ENCODE assay signal across 8 cellular contexts in genomic region chr18:51051105-51051712, GRCh38. TPM values are rescaled to one million over a fixed set of nuclear protein-coding genes. Genes with fewer than 3 reads are reported as not detected.
A peak's percentile ranks its signal among the peaks of the same experiment; 100 is the strongest.
DNase-seq lines count a peak whose midpoint lies in the region; ATAC-seq and TF ChIP-seq lines count a peak whose summit lies in the region.

No MANE protein-coding gene starts in this region.

- H2AFZ ChIP-seq in hepatocyte = no peak overlapping the region

- POLR2A ChIA-PET in CD4-positive, alpha-beta memory T cell (lab: Charles Lee; ENCODE audit: partially characterized antibody) = interaction anchor here (0.6 to 1.0 kb wide), 2 partner anchors 18 to 21 kb away, joined by 3 to 7 read pairs; partner anchors contain the start of gene SMAD4
- POLR2A ChIA-PET in activated naive CD8-positive, alpha-beta T cell treated with anti-CD3 and anti-CD28 coated beads, Interleukin-2, amount 10 ng/mL, durations not matched to agents 7 days and 5 days (lab: Charles Lee) = interaction anchor here (0.8 to 1.6 kb wide), 5 partner anchors 12 to 231 kb away, joined by 3 to 6 read pairs (median 4); partner anchors contain the start of genes MRO and SMAD4

- H3K4me2 ChIP-seq in hepatocyte = no peak overlapping the region

- peaks cover 21 to 36% (median 31%) of the 10 kb centered on the region in 4 donors for H3K4me1 Mint-ChIP-seq in CD4-positive, alpha-beta memory T cell
- H3K4me1 Mint-ChIP-seq in activated naive CD8-positive, alpha-beta T cell treated with anti-CD3 and anti-CD28 coated beads, Interleukin-2, amount 10 ng/mL, durations not matched to agents 7 days and 5 days = peaks cover 26% of the 10 kb centered on the region

- no peaks in the 10 kb centered on the region for H3K27me3 ChIP-seq in CD4-positive, alpha-beta memory T cell (ENCODE audit: insufficient read depth, low read length)
- H3K27me3 ChIP-seq in hepatocyte = no peaks in the 10 kb centered on the region

- H3K36me3 ChIP-seq in CD4-positive, alpha-beta memory T cell (ENCODE audit: insufficient read depth, low read length) = peaks cover 24% of the 10 kb centered on the region
- no peaks in the 10 kb centered on the region for H3K36me3 ChIP-seq in hepatocyte (replicated peaks; ENCODE audit: insufficient read depth, low read depth)

- no peaks in the 10 kb centered on the region for H3K27me3 Mint-ChIP-seq in CD4-positive, alpha-beta memory T cell
- no peaks in the 10 kb centered on the region for H3K27me3 Mint-ChIP-seq in activated naive CD8-positive, alpha-beta T cell treated with anti-CD3 and anti-CD28 coated beads, Interleukin-2, amount 10 ng/mL, durations not matched to agents 7 days and 5 days

- peak; percentile 54 to 66 (median 59) for DNase-seq in CD4-positive, alpha-beta memory T cell
- DNase-seq in NCI-H345 (lab: John Stamatoyannopoulos, UW) (peak; percentile 46), hepatocyte (ENCODE audit: low spot score) (peak; percentile 74)
- no peak for DNase-seq in activated naive CD8-positive, alpha-beta T cell treated with anti-CD3 and anti-CD28 coated beads, Interleukin-2, amount 10 ng/mL, durations not matched to agents 7 days and 5 days
- DNase-seq in stimulated activated naive CD8-positive, alpha-beta T cell treated with anti-CD3 and anti-CD28 coated beads, Interleukin-15, Interleukin-2, amounts not matched to agents 100 U/mL and 50 U/mL, for 24 hours = no peak
- DNase-seq in stimulated activated CD4-positive, alpha-beta T cell treated with anti-CD3 and anti-CD28 coated beads, Interleukin-15, amount 100 ng/mL, for 24 hours = no peak

- H3K27ac ChIP-seq in CD4-positive, alpha-beta memory T cell (ENCODE audit: low read depth, low read length) = no peak overlapping the region
- H3K27ac ChIP-seq in hepatocyte = no peak overlapping the region

- H3K9me3 Mint-ChIP-seq in CD4-positive, alpha-beta memory T cell = no peaks in the 10 kb centered on the region
- H3K9me3 Mint-ChIP-seq in activated naive CD8-positive, alpha-beta T cell treated with anti-CD3 and anti-CD28 coated beads, Interleukin-2, amount 10 ng/mL, durations not matched to agents 7 days and 5 days = no peaks in the 10 kb centered on the region

- no peak overlapping the region for H3K4me3 ChIP-seq in CD4-positive, alpha-beta memory T cell (ENCODE audit: low read length in 2 of 2)
- H3K4me3 ChIP-seq in hepatocyte = no peak overlapping the region

- TF ChIP-seq CTCF in hepatocyte (IDR thresholded peaks at IDR 0.05; ENCODE audit: poor library complexity) = peak; percentile 86

- peaks cover 85% of the 10 kb centered on the region for H3K79me2 ChIP-seq in hepatocyte

- intact Hi-C loops in CD4-positive, alpha-beta memory T cell (cut with micrococcal nuclease) = loop anchor here (1.0 to 5.0 kb wide), 4 partner anchors 21 to 231 kb away; partner anchors contain the start of genes ELAC1, MRO and SMAD4

- H3K9me2 ChIP-seq in hepatocyte (replicated peaks; ENCODE audit: insufficient read depth) = no peaks in the 10 kb centered on the region

- ATAC-seq in GM18520 (IDR thresholded peaks at IDR 0.05; ENCODE audit: unreplicated experiment) (peak; percentile 77), HG03095 (IDR thresholded peaks at IDR 0.05; ENCODE audit: unreplicated experiment) (peak; percentile 86)
- peak; percentile 82 for ATAC-seq in activated naive CD8-positive, alpha-beta T cell treated with anti-CD3 and anti-CD28 coated beads, Interleukin-2, amount 10 ng/mL, durations not matched to agents 7 days and 5 days (ENCODE audit: low read depth)
- ATAC-seq in stimulated activated naive CD8-positive, alpha-beta T cell treated with anti-CD3 and anti-CD28 coated beads, Interleukin-15, Interleukin-2, amounts not matched to agents 100 U/mL and 50 U/mL, for 24 hours = peak; percentile 72

- H4K20me1 ChIP-seq in hepatocyte (ENCODE audit: insufficient read depth, poor library complexity, severe bottlenecking) = peaks cover 27% of the 10 kb centered on the region

- peaks cover 16% of the 10 kb centered on the region for H3K4me1 ChIP-seq in CD4-positive, alpha-beta memory T cell (ENCODE audit: insufficient read depth, low read length)
- peaks cover 3% of the 10 kb centered on the region for H3K4me1 ChIP-seq in hepatocyte (ENCODE audit: insufficient read depth)

- H3K9me3 ChIP-seq in CD4-positive, alpha-beta memory T cell (ENCODE audit: control insufficient read depth in 1 of 2, low read length in 2 of 2) = no peaks in the 10 kb centered on the region
- no peaks in the 10 kb centered on the region for H3K9me3 ChIP-seq in hepatocyte (ENCODE audit: low read depth)

- CTCF ChIA-PET in CD4-positive, alpha-beta memory T cell (lab: Charles Lee; ENCODE audit: partially characterized antibody) = interaction anchor here (0.7 to 3.3 kb wide), 26 partner anchors 9 to 776 kb away, joined by 3 to 120 read pairs (median 4); partner anchors contain the start of genes ELAC1, ME2, MRO and SMAD4

- H3K27ac Mint-ChIP-seq in CD4-positive, alpha-beta memory T cell = peak overlapping the region in 6 of 7 donors; percentile 2 to 71 (median 52)
- no peak overlapping the region for H3K27ac Mint-ChIP-seq in activated naive CD8-positive, alpha-beta T cell treated with anti-CD3 and anti-CD28 coated beads, Interleukin-2, amount 10 ng/mL, durations not matched to agents 7 days and 5 days

- H3K36me3 Mint-ChIP-seq in CD4-positive, alpha-beta memory T cell = peaks cover 19 to 51% of the 10 kb centered on the region in 2 donors
- peaks cover 18% of the 10 kb centered on the region for H3K36me3 Mint-ChIP-seq in activated naive CD8-positive, alpha-beta T cell treated with anti-CD3 and anti-CD28 coated beads, Interleukin-2, amount 10 ng/mL, durations not matched to agents 7 days and 5 days

- peak overlapping the region in 1 of 8 donors; percentile 36 for H3K4me3 Mint-ChIP-seq in CD4-positive, alpha-beta memory T cell
- H3K4me3 Mint-ChIP-seq in activated naive CD8-positive, alpha-beta T cell treated with anti-CD3 and anti-CD28 coated beads, Interleukin-2, amount 10 ng/mL, durations not matched to agents 7 days and 5 days = no peak overlapping the region

- WGBS in hepatocyte (ENCODE audit: low lambda C conversion rate, missing lambda C conversion rate) = 55% methylated on average over 2 of the region's 2 CpGs

RNA-seq across cellular contexts. Expression of gene SMAD4, which starts 21.2 kb away (rescaled TPM):
- 100 to 1,000 TPM; 143 to 155 TPM for total RNA-seq in CD4-positive, alpha-beta memory T cell
- polyA plus RNA-seq in CD4-positive, alpha-beta memory T cell = 10 to 100 TPM; 37.7 to 95.4 TPM
- total RNA-seq in activated naive CD8-positive, alpha-beta T cell treated with anti-CD3 and anti-CD28 coated beads, Interleukin-2, amount 10 ng/mL, durations not matched to agents 7 days and 5 days = 100 to 1,000 TPM in 1 of 2 experiments, 10 to 100 TPM in 1; 84.9 to 105 TPM
- 109 and 116 TPM in 2 replicates for total RNA-seq in hepatocyte
- polyA plus RNA-seq in hepatocyte = 62.5 and 64.4 TPM in 2 replicates

Comparison
In these comparisons a context has a peak if more than half of its experiments do, and no peak if none do; other contexts are left out.
1. DNase-seq: peak in CD4-positive, alpha-beta memory T cell (5 of 5), NCI-H345 (single experiment) and hepatocyte (single experiment); none in activated naive CD8-positive, alpha-beta T cell treated with anti-CD3 and anti-CD28 coated beads, Interleukin-2, amount 10 ng/mL, durations not matched to agents 7 days and 5 days (single experiment), stimulated activated naive CD8-positive, alpha-beta T cell treated with anti-CD3 and anti-CD28 coated beads, Interleukin-15, Interleukin-2, amounts not matched to agents 100 U/mL and 50 U/mL, for 24 hours (single experiment) and stimulated activated CD4-positive, alpha-beta T cell treated with anti-CD3 and anti-CD28 coated beads, Interleukin-15, amount 100 ng/mL, for 24 hours (single experiment).
2. Peak in every context shown above with its lines, with median percentiles within 50 percentile points of each other: ATAC-seq.